Comparison of ENCODE assay signal across 24 cellular contexts in genomic region chr5:133792683-133793082, GRCh38.
DNase-seq lines count a peak whose midpoint lies in the region; ATAC-seq and TF ChIP-seq lines count a peak whose summit lies in the region.
"Had no signal": no experiment of that assay in that cellular context is flagged by ENCODE, and none has a peak within 500 bp of the region (broad histone marks: within the 10 kb centered on the region; RNA-seq: fewer than 3 reads in every experiment).

No MANE protein-coding gene starts in this region.

- WGBS in transverse colon (ENCODE audit: low coverage in 1 of 2), 2 donors = 25 to 29% methylated on average over 4 to 5 of the region's 5 CpGs

- H3K4me3 ChIP-seq in HEK293 (ENCODE audit: low read depth, low read length) (no peak overlapping the region), transverse colon (no peak overlapping the region), OCI-LY7 (ENCODE audit: low read depth, low read length, poor library complexity, severe bottlenecking) (no peak overlapping the region)
- H3K4me3 ChIP-seq: A549; BLaER1 treated with 17β-estradiol and CSF1 and Interleukin-3, amounts not matched to agents 10 nM and 100 nM; GM12878; GM23248 had no signal

- H3K9me2 ChIP-seq in OCI-LY7 (ENCODE audit: insufficient read depth, low read length) = no peaks in the 10 kb centered on the region

- no peaks in the 10 kb centered on the region for H3K36me3 ChIP-seq in HEK293 (ENCODE audit: control insufficient read depth in 2 of 2, insufficient read depth in 1 of 2, low read length in 2 of 2)
- no peaks in the 10 kb centered on the region for H3K36me3 ChIP-seq in transverse colon
- no peaks in the 10 kb centered on the region for H3K36me3 ChIP-seq in OCI-LY7 (ENCODE audit: insufficient read depth, low read length)
- H3K36me3 ChIP-seq: BE2C; BLaER1 treated with 17β-estradiol and CSF1 and Interleukin-3, amounts not matched to agents 10 nM and 100 nM had no signal

- H3K9me3 ChIP-seq in HEK293 (ENCODE audit: control insufficient read depth, insufficient read depth, low read depth, low read length) (no peaks in the 10 kb centered on the region), transverse colon (no peaks in the 10 kb centered on the region), OCI-LY7 (ENCODE audit: low read length) (no peaks in the 10 kb centered on the region)
- H3K9me3 ChIP-seq: A549; BE2C; BLaER1 treated with 17β-estradiol and CSF1 and Interleukin-3, amounts not matched to agents 10 nM and 100 nM had no signal

- no peak for TF ChIP-seq POLR2A in transverse colon (IDR thresholded peaks at IDR 0.05)

- no peak for TF ChIP-seq EP300 in transverse colon (IDR thresholded peaks at IDR 0.05; ENCODE audit: low read depth)

- ATAC-seq in left colon = peak; percentile 91
- no peak for ATAC-seq in HG03139 (IDR thresholded peaks at IDR 0.05; ENCODE audit: unreplicated experiment)
- ATAC-seq in GM19035 (IDR thresholded peaks at IDR 0.05; ENCODE audit: unreplicated experiment) = no peak
- ATAC-seq: A549, GM12878, HCT116 had no signal

- POLR2A ChIA-PET in HEK293 (lab: Yijun Ruan, JAX) = no interaction called here
- POLR2A ChIA-PET in OCI-LY7 (lab: Charles Lee) = no interaction called here

- CTCF ChIA-PET in HEK293 (lab: Yijun Ruan, JAX) = interaction anchor here (0.6 kb wide), 1 partner anchor 1225 kb away, joined by 5 read pairs; no protein-coding TSS in a partner anchor
- CTCF ChIA-PET in OCI-LY7 (lab: Charles Lee; ENCODE audit: unreplicated experiment) = no interaction called here

- no peak overlapping the region for H3K4me2 ChIP-seq in OCI-LY7 (ENCODE audit: low read length)
- H3K4me2 ChIP-seq: A549; BLaER1 treated with 17β-estradiol and CSF1 and Interleukin-3, amounts not matched to agents 10 nM and 100 nM had no signal

- no TSS peak for BruUV-seq in OCI-LY7 (replicated peaks; lab: Mats Ljungman, UMichigan)

- no peaks in the 10 kb centered on the region for H3K27me3 ChIP-seq in transverse colon
- H3K27me3 ChIP-seq: BE2C; BLaER1 treated with 17β-estradiol and CSF1 and Interleukin-3, amounts not matched to agents 10 nM and 100 nM had no signal

- H3K27ac ChIP-seq in HEK293 (ENCODE audit: extremely low read depth, low read depth, low read length) (no peak overlapping the region), VCaP (peak overlapping the region; percentile 48), transverse colon (no peak overlapping the region), OCI-LY7 (ENCODE audit: low read depth, low read length, poor library complexity, severe bottlenecking) (no peak overlapping the region)
- H3K27ac ChIP-seq: A549; BLaER1 treated with 17β-estradiol and CSF1 and Interleukin-3, amounts not matched to agents 10 nM and 100 nM; GM23248 had no signal

- no peaks in the 10 kb centered on the region for H3K79me2 ChIP-seq in OCI-LY7 (ENCODE audit: insufficient read depth, low read depth, low read length)

- TF ChIP-seq CTCF in HEK293 (tag by site-specific recombination; IDR thresholded peaks at IDR 0.05) (no peak), VCaP (conservative IDR thresholded peaks at IDR 0.05) (no peak), transverse colon (IDR thresholded peaks at IDR 0.05) (no peak), OCI-LY7 (conservative IDR thresholded peaks at IDR 0.05; ENCODE audit: low read length) (no peak)

- intact Hi-C loops in left colon (cut with DNase I, micrococcal nuclease) (no loop called here), transverse colon (cut with DNase I; ENCODE audit: low total_unique reads) (no loop called here), OCI-LY7 (cut with micrococcal nuclease; ENCODE audit: unreplicated experiment) (no loop called here)

- no peaks in the 10 kb centered on the region for H3K4me1 ChIP-seq in HEK293 (ENCODE audit: control insufficient read depth, insufficient read depth, low read length)
- no peaks in the 10 kb centered on the region for H3K4me1 ChIP-seq in transverse colon
- peaks cover 9% of the 10 kb centered on the region for H3K4me1 ChIP-seq in OCI-LY7 (ENCODE audit: insufficient read depth, low read length, poor library complexity, severe bottlenecking)
- H3K4me1 ChIP-seq: A549; BE2C; BLaER1 treated with 17β-estradiol and CSF1 and Interleukin-3, amounts not matched to agents 10 nM and 100 nM had no signal

- in situ Hi-C loops in transverse colon (cut with MboI; ENCODE audit: low pct_ligation_motif_present in 1 of 4, low pct_unique_long_range_greater_than_20kb in 1 of 4, low sequenced_read_pairs in 3 of 4) = no loop called here

- H2AFZ ChIP-seq in OCI-LY7 (ENCODE audit: low read length) = no peak overlapping the region
- H2AFZ ChIP-seq: GM23248 had no signal

- no peaks in the 10 kb centered on the region for H4K20me1 ChIP-seq in OCI-LY7 (ENCODE audit: insufficient read depth, low read length)
- H4K20me1 ChIP-seq: BLaER1 treated with 17β-estradiol and CSF1 and Interleukin-3, amounts not matched to agents 10 nM and 100 nM had no signal

- no peak for DNase-seq in left colon
- DNase-seq in transverse colon = peak; percentile 14
- DNase-seq in OCI-LY7 (ENCODE audit: low spot score) = no peak
- DNase-seq: 8988T; ACHN; AML-193; BE2C; CD4-positive, alpha-beta T cell; CD8-positive, alpha-beta memory T cell; DMS 273 treated with DMSO at 0.1 percent for 48 hours; DMS79; EL; GDM1; GM23248; H7; HFFc6 had no signal

TF ChIP-seq in HEK293, 187 proteins besides CTCF, POLR2A, EP300 and RAD21:
- TF ChIP-seq ZNF433 (tag by site-specific recombination; IDR thresholded peaks at IDR 0.05; ENCODE audit: low read depth) = no peak
- TF ChIP-seq FEZF1 (tag by site-specific recombination; IDR thresholded peaks at IDR 0.05) = peak; percentile 72
